Comparison of ENCODE assay signal across 13 cellular contexts in the genomic region with DNA sequence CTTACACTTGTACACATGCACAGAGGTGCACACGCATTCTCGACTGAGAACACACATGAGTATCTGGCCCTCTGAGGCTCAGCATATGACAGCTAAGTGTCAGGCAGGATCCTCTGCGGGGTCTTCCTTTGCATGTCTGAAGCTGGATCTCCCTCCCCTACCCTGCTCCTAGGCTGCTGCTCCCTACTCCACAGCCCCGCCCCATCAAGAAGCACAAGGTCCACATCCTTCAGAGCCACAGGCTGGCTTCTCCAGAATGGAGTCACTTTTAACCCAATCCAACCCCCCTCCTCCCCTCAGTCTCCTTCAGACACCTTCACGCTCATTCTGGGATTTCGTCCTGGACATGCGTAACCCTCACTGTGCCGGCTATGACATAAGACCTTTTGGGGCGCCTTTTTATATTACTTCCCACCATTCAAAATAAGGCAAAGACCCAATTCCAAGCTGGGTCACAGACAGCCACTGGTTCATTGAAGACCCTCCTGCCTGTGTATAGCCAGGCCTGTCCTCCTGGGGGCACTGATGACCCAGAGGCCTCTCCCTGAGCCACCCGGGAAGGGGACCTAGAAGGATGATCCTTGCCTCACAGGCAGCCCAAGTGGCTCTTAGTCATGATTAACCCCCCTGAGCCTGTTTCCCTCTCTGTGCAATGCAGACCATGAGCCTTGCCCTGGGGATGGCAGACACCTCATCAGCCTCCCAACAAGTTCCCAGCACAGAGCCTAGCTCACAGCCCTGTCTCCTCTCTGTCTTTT. TPM values are rescaled to one million over a fixed set of nuclear protein-coding genes. Genes with fewer than 3 reads are reported as not detected.
DNase-seq lines count a peak whose midpoint lies in the region; ATAC-seq and TF ChIP-seq lines count a peak whose summit lies in the region.
"Had no signal": no experiment of that assay in that cellular context is flagged by ENCODE, and none has a peak within 500 bp of the region (broad histone marks: within the 10 kb centered on the region; RNA-seq: fewer than 3 reads in every experiment).

No MANE protein-coding gene starts in this region.

- peaks cover 26% of the 10 kb centered on the region for H3K36me3 ChIP-seq in NT2/D1 (ENCODE audit: insufficient read depth, insufficient read length, low read length)
- H3K36me3 ChIP-seq: tibial artery had no signal

- peaks cover 19% of the 10 kb centered on the region for H3K4me1 Mint-ChIP-seq in activated naive CD4-positive, alpha-beta T cell treated with anti-CD3 and anti-CD28 coated beads for 36 hours (ENCODE audit: low read depth)
- peaks cover 31% of the 10 kb centered on the region for H3K4me1 Mint-ChIP-seq in stimulated activated effector memory CD8-positive, alpha-beta T cell treated with anti-CD3 and anti-CD28 coated beads, Interleukin-12 subunit alpha, Interleukin-12 subunit beta, amount 100 ng/mL, for 72 hours

- H3K27me3 Mint-ChIP-seq in activated naive CD4-positive, alpha-beta T cell treated with anti-CD3 and anti-CD28 coated beads for 36 hours (ENCODE audit: low read depth), result peaks cover 15% of the 10 kb centered on the region

- H3K27ac Mint-ChIP-seq in activated naive CD4-positive, alpha-beta T cell treated with anti-CD3 and anti-CD28 coated beads for 36 hours, result no peak overlapping the region
- no peak overlapping the region for H3K27ac Mint-ChIP-seq in activated naive CD4-positive, alpha-beta T cell treated with anti-CD3 and anti-CD28 coated beads, Interleukin-2, amount 50 U/mL, for 72 hours
- peak overlapping the region; percentile 37 for H3K27ac Mint-ChIP-seq in stimulated activated effector memory CD8-positive, alpha-beta T cell treated with anti-CD3 and anti-CD28 coated beads, Interleukin-12 subunit alpha, Interleukin-12 subunit beta, amount 100 ng/mL, for 72 hours

- peaks cover 18% of the 10 kb centered on the region for H3K27me3 ChIP-seq in NT2/D1 (ENCODE audit: insufficient read depth, insufficient read length)

- no peaks in the 10 kb centered on the region for H3K9me3 Mint-ChIP-seq in activated naive CD4-positive, alpha-beta T cell treated with anti-CD3 and anti-CD28 coated beads for 36 hours
- no peaks in the 10 kb centered on the region for H3K9me3 Mint-ChIP-seq in activated naive CD4-positive, alpha-beta T cell treated with anti-CD3 and anti-CD28 coated beads, Interleukin-2, amount 50 U/mL, for 72 hours
- H3K9me3 Mint-ChIP-seq in stimulated activated effector memory CD8-positive, alpha-beta T cell treated with anti-CD3 and anti-CD28 coated beads, Interleukin-12 subunit alpha, Interleukin-12 subunit beta, amount 100 ng/mL, for 72 hours, result no peaks in the 10 kb centered on the region

- TF ChIP-seq CTCF in fibroblast of mammary gland (conservative IDR thresholded peaks at IDR 0.05; ENCODE audit: control insufficient read depth, insufficient read depth, low read depth, low read length), result no peak

- no peaks in the 10 kb centered on the region for H3K9me3 ChIP-seq in NT2/D1 (ENCODE audit: insufficient read depth, low read length)
- H3K9me3 ChIP-seq: tibial artery had no signal

- H3K4me3 ChIP-seq in NT2/D1 (ENCODE audit: insufficient read length, low read depth) (peak overlapping the region; percentile 25), fibroblast of mammary gland (ENCODE audit: control insufficient read depth, low read depth, low read length) (no peak overlapping the region)
- H3K4me3 ChIP-seq: K562 had no signal

- peak overlapping the region; percentile 27 for H3K4me3 Mint-ChIP-seq in activated naive CD4-positive, alpha-beta T cell treated with anti-CD3 and anti-CD28 coated beads for 36 hours
- H3K4me3 Mint-ChIP-seq in stimulated activated effector memory CD8-positive, alpha-beta T cell treated with anti-CD3 and anti-CD28 coated beads, Interleukin-12 subunit alpha, Interleukin-12 subunit beta, amount 100 ng/mL, for 72 hours, result peak overlapping the region; percentile 79

- ATAC-seq in activated naive CD4-positive, alpha-beta T cell treated with anti-CD3 and anti-CD28 coated beads, Interleukin-2, amount 50 U/mL, for 72 hours, result no peak
- ATAC-seq in stimulated activated effector memory CD8-positive, alpha-beta T cell treated with anti-CD3 and anti-CD28 coated beads, Interleukin-12 subunit alpha, Interleukin-12 subunit beta, amount 100 ng/mL, for 72 hours, result no peak
- no peak for ATAC-seq in HG03097 (IDR thresholded peaks at IDR 0.05; ENCODE audit: low FRiP score, unreplicated experiment)
- ATAC-seq: K562 had no signal

- H3K4me1 ChIP-seq in NT2/D1 (ENCODE audit: insufficient read depth, insufficient read length), result peaks cover 54% of the 10 kb centered on the region

- CTCF ChIA-PET in activated naive CD4-positive, alpha-beta T cell treated with anti-CD3 and anti-CD28 coated beads for 36 hours (lab: Charles Lee), result interaction anchor here (0.5 to 7.0 kb wide), 3 partner anchors 31 to 204 kb away, joined by 3 to 69 read pairs (median 5); no protein-coding TSS in a partner anchor

- DNase-seq in activated naive CD4-positive, alpha-beta T cell treated with anti-CD3 and anti-CD28 coated beads for 36 hours, result no peak
- DNase-seq in activated naive CD4-positive, alpha-beta T cell treated with anti-CD3 and anti-CD28 coated beads, Interleukin-2, amount 50 U/mL, for 72 hours (ENCODE audit: low spot score in 2 of 2), result no peak
- DNase-seq in NT2/D1 (ENCODE audit: low read depth, low spot score) (no peak), fibroblast of mammary gland (ENCODE audit: low read depth) (peak; percentile 43), iPS-NIHi7 (ENCODE audit: extremely low spot score) (no peak), DMS 273 (lab: John Stamatoyannopoulos, UW; ENCODE audit: unreplicated experiment) (no peak)
- DNase-seq in stimulated activated effector memory CD8-positive, alpha-beta T cell treated with anti-CD3 and anti-CD28 coated beads, Interleukin-12 subunit alpha, Interleukin-12 subunit beta, amount 100 ng/mL, for 72 hours (ENCODE audit: low spot score in 2 of 2), result no peak
- DNase-seq: activated CD8-positive, alpha-beta memory T cell treated with anti-CD3 and anti-CD28 coated beads, Interleukin-2, amount 50 U/mL, for 48 hours; GOT3; NCI-H2029; tibial artery had no signal

- no peaks in the 10 kb centered on the region for H3K36me3 Mint-ChIP-seq in activated naive CD4-positive, alpha-beta T cell treated with anti-CD3 and anti-CD28 coated beads for 36 hours (ENCODE audit: low read depth)
- H3K36me3 Mint-ChIP-seq in activated naive CD4-positive, alpha-beta T cell treated with anti-CD3 and anti-CD28 coated beads, Interleukin-2, amount 50 U/mL, for 72 hours, result no peaks in the 10 kb centered on the region
- no peaks in the 10 kb centered on the region for H3K36me3 Mint-ChIP-seq in stimulated activated effector memory CD8-positive, alpha-beta T cell treated with anti-CD3 and anti-CD28 coated beads, Interleukin-12 subunit alpha, Interleukin-12 subunit beta, amount 100 ng/mL, for 72 hours

- H3K9ac ChIP-seq in NT2/D1 (ENCODE audit: insufficient read length, low read depth), result peak overlapping the region; percentile 84

- intact Hi-C loops in activated naive CD4-positive, alpha-beta T cell treated with anti-CD3 and anti-CD28 coated beads for 36 hours (cut with micrococcal nuclease), result loop anchor here (5.0 kb wide), 1 partner anchor 313 kb away; the partner anchor contains the start of gene TMEM39B

RNA-seq across cellular contexts. Expression of gene ADGRB2, which starts 4.7 kb away (rescaled TPM):
- total RNA-seq in activated naive CD4-positive, alpha-beta T cell treated with anti-CD3 and anti-CD28 coated beads for 36 hours, result under 1 TPM; 0.24 to 0.30 TPM
- 1 to 10 TPM in 1 of 2 donors, under 1 TPM in 1; 0.49 to 1.1 TPM for total RNA-seq in activated naive CD4-positive, alpha-beta T cell treated with anti-CD3 and anti-CD28 coated beads, Interleukin-2, amount 50 U/mL, for 72 hours

RNA-seq across cellular contexts. Expression of gene COL16A1, which starts 55.6 kb away (rescaled TPM):
- under 1 TPM; 0.17 to 0.47 TPM for total RNA-seq in activated naive CD4-positive, alpha-beta T cell treated with anti-CD3 and anti-CD28 coated beads for 36 hours
- under 1 TPM in 1 of 2 donors, not detected in 1; 0.21 TPM for total RNA-seq in activated naive CD4-positive, alpha-beta T cell treated with anti-CD3 and anti-CD28 coated beads, Interleukin-2, amount 50 U/mL, for 72 hours

RNA-seq across cellular contexts. Expression of gene SPOCD1, which starts 56.4 kb away (rescaled TPM):
- total RNA-seq in activated naive CD4-positive, alpha-beta T cell treated with anti-CD3 and anti-CD28 coated beads for 36 hours, result under 1 TPM; 0.21 to 0.30 TPM
- 1 to 10 TPM in 1 of 2 donors, under 1 TPM in 1; 0.46 to 1.8 TPM for total RNA-seq in activated naive CD4-positive, alpha-beta T cell treated with anti-CD3 and anti-CD28 coated beads, Interleukin-2, amount 50 U/mL, for 72 hours
